ENCODE assay signal across 8 cellular contexts in the genomic region with DNA sequence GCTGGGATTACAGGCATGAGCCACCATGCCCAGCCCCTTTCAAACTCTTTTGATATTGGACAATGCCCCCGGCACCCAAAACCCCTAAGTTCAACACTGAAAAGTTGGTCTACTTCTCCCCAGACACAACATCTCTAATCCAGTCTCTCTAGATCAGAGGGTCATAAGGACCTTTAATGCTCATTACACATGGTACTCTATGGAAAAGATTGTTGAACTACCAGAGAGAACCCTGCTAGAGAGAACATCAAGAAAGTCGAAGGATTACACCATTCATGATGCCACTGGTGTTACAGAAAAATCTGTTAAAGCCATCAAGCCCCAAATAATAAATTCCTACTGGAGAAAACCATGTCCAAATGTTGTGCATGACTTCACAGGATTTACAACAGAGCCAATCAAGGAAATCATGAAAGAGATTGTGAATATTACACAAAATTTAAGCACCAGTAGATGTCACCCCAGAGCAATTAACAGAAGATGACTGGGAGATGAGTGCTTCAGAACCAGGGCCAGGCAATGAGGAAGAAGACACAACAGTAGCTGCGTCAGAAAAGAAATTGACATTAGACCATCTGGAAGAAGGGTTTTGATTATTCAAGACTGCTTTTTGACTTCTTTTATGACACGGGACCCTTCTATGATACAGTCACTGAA. TPM values are rescaled to one million over a fixed set of nuclear protein-coding genes. Genes with fewer than 3 reads are reported as not detected.
DNase-seq lines count a peak whose midpoint lies in the region; ATAC-seq and TF ChIP-seq lines count a peak whose summit lies in the region.

No MANE protein-coding gene starts in this region.

- H3K9me3 ChIP-seq in colonic mucosa (no peaks in the 10 kb centered on the region), lower lobe of right lung (no peaks in the 10 kb centered on the region), uterus (no peaks in the 10 kb centered on the region)

- TF ChIP-seq CTCF in colonic mucosa (IDR thresholded peaks at IDR 0.05) (peak; percentile 32), lower lobe of right lung (IDR thresholded peaks at IDR 0.05) (peak; percentile 52), uterus (IDR thresholded peaks at IDR 0.05) (peak; percentile 52 to 69 (median 61))

- H3K27me3 ChIP-seq in colonic mucosa (no peaks in the 10 kb centered on the region), lower lobe of right lung (ENCODE audit: low read depth) (no peaks in the 10 kb centered on the region), uterus (no peaks in the 10 kb centered on the region)

- no peak overlapping the region for H3K9ac ChIP-seq in colonic mucosa (ENCODE audit: low read depth in 2 of 2, low read length in 2 of 2)

- H3K4me3 ChIP-seq in colonic mucosa (no peak overlapping the region), lower lobe of right lung (no peak overlapping the region), uterus (no peak overlapping the region)

- ATAC-seq in lower lobe of right lung: peak; percentile 66 to 78

- H3K27ac ChIP-seq in colonic mucosa (no peak overlapping the region), lower lobe of right lung (no peak overlapping the region), uterus (no peak overlapping the region)

- H3K4me1 ChIP-seq in colonic mucosa (no peaks in the 10 kb centered on the region), lower lobe of right lung (no peaks in the 10 kb centered on the region), uterus (no peaks in the 10 kb centered on the region)

- intact Hi-C loops in colonic mucosa (cut with DNase I) (loop anchor here (5.0 kb wide), 2 partner anchors 46 to 286 kb away; no protein-coding TSS in a partner anchor), lower lobe of right lung (cut with DNase I) (no loop called here), uterus (cut with DNase I; ENCODE audit: low total_unique reads) (no loop called here)

- TF ChIP-seq POLR2A in uterus (IDR thresholded peaks at IDR 0.05): no peak

- H3K36me3 ChIP-seq in colonic mucosa: no peaks in the 10 kb centered on the region
- no peaks in the 10 kb centered on the region for H3K36me3 ChIP-seq in lower lobe of right lung
- H3K36me3 ChIP-seq in uterus: no peaks in the 10 kb centered on the region

- DNase-seq in DMS 273 (lab: John Stamatoyannopoulos, UW; ENCODE audit: unreplicated experiment): peak; percentile 77
- peak; percentile 22 for DNase-seq in GM19238 (ENCODE audit: insufficient read length, low spot score)
- peak; percentile 89 for DNase-seq in HT-29 (ENCODE audit: low spot score)
- DNase-seq in RPMI8226: peak; percentile 64
- DNase-seq in colonic mucosa: peak; percentile 36
- no peak for DNase-seq in lower lobe of right lung
- DNase-seq in uterus: no peak
- DNase-seq in DMS153 treated with DMSO at 0.1 percent for 48 hours (lab: John Stamatoyannopoulos, UW; ENCODE audit: unreplicated experiment): no peak

RNA-seq across cellular contexts. Expression of a gene that starts 28.3 kb away (rescaled TPM):
- 0.03 TPM in 1 of 2 replicates, not detected in the other for total RNA-seq in HT-29 (2014; rRNA removed; shearing (Covaris generic))
- total RNA-seq in colonic mucosa (1 to 10 TPM in 1 of 2 donors, not detected in 1; 1.4 TPM), lower lobe of right lung (not detected), uterus (under 1 TPM in 2 of 4 donors, not detected in 2; 0.14 to 0.43 TPM)

Comparison
In these comparisons a context has a peak if more than half of its experiments do, and no peak if none do; other contexts are left out.
1. DNase-seq: peak in DMS 273 (single experiment), GM19238 (single experiment), HT-29 (single experiment), RPMI8226 (single experiment) and colonic mucosa (single experiment); none in lower lobe of right lung (single experiment), uterus (0 of 2) and DMS153 treated with DMSO at 0.1 percent for 48 hours (single experiment).
2. Peak in every context shown above with its lines, with median percentiles within 50 percentile points of each other: CTCF ChIP-seq.